ENCODE assay signal across 20 cellular contexts in the genomic region with DNA sequence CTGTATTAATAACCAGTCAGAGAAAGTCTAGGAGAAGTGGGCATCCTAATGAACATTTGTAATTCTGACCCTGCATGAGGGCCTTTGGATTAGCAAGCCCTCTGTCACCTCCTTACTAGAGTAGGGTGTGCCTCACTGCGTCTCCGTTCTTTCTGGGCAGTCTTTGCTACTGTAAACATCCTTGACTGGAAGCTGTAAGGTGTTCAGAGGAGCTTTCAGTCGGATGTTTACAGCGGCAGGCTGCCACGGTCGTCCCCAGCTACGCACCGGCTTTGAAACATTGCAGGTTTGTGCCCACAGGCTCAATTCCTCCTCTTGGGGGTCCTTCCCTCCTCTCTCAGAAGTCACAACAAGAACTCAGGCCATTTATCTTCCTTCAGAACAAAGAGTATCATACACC. TPM values are rescaled to one million over a fixed set of nuclear protein-coding genes. Genes with fewer than 3 reads are reported as not detected.
"Had no signal": no experiment of that assay in that cellular context is flagged by ENCODE, and none has a peak within 500 bp of the region (broad histone marks: within the 10 kb centered on the region; RNA-seq: fewer than 3 reads in every experiment).

No MANE protein-coding gene starts in this region.

- H3K4me3 ChIP-seq: left ventricle myocardium inferior, right atrium auricular region, skin epidermis, transverse colon, uterus had no signal

- DNase-seq: activated B cell treated with CpG ODN at 0.5 μM for 24 hours; activated CD4-positive, alpha-beta T cell treated with anti-CD3 and anti-CD28 coated beads for 36 hours; activated CD4-positive, alpha-beta T cell treated with anti-CD3 and anti-CD28 coated beads, Interleukin-2, amount 50 U/mL, for 48 hours; activated effector memory CD4-positive, alpha-beta T cell treated with anti-CD3 and anti-CD28 coated beads, Interleukin-2, amount 50 U/mL, for 16 hours; activated naive CD4-positive, alpha-beta T cell treated with anti-CD3 and anti-CD28 coated beads, Interleukin-2, amount 10 ng/mL, durations not matched to agents 7 days and 5 days; amygdala; effector CD8-positive, alpha-beta T cell; foreskin melanocyte; hippocampal formation; left ventricle myocardium inferior; mesendoderm; natural killer cell; stimulated activated CD4-positive, alpha-beta T cell treated with anti-CD3 and anti-CD28 coated beads, Interleukin-1b, Interleukin-23, amount 100 ng/mL, for 48 hours; T1000; transverse colon; uterus had no signal

- H3K9me3 ChIP-seq: left ventricle myocardium inferior, right atrium auricular region, transverse colon, uterus had no signal

- H3K27ac ChIP-seq: uterus had no signal

- H3K27me3 ChIP-seq: right atrium auricular region, transverse colon, uterus had no signal

- H3K4me1 ChIP-seq: uterus had no signal

- H3K36me3 ChIP-seq: uterus had no signal

- ATAC-seq: natural killer cell; stimulated activated memory B cell treated with anti-CD40 and anti-IgM and Interleukin-4, amounts not matched to agents 10 μg/mL and 1 μg/mL and 100 μg/mL, for 72 hours had no signal

RNA-seq across cellular contexts. Expression of a gene that starts 29.4 kb away (rescaled TPM):
- total RNA-seq: osteoblast had no signal
